27 cellular contexts compared by ENCODE assay signal in the genomic region with DNA sequence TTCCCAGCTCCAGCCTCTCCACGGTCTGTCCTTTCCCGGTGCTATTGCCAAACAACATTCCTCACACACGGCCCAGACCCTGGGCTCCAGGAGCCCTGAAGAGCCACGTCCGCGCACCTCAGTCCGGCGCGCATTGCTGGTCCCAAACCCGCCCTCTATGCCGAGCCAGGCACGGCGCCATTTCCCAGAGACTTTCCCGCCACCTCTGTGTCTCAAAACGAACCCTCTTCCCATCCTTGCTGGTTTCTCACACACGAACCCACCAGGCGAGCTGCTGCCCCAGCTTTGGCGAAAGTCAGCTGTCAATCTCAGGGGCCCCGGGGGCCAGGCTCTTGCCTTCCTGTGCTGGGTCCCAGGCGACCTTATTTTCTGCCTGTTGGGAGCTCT. TPM values are rescaled to one million over a fixed set of nuclear protein-coding genes. Genes with fewer than 3 reads are reported as not detected.
"Had no signal": no experiment of that assay in that cellular context is flagged by ENCODE, and none has a peak within 500 bp of the region (broad histone marks: within the 10 kb centered on the region; RNA-seq: fewer than 3 reads in every experiment).

No MANE protein-coding gene starts in this region.

- H3K79me2 ChIP-seq: parathyroid adenoma had no signal

- H3K4me2 ChIP-seq: smooth muscle cell had no signal

- FAIRE-seq: keratinocyte had no signal

- H3K9ac ChIP-seq: parathyroid adenoma had no signal

- H3K27ac Mint-ChIP-seq: activated CD4-positive, alpha-beta memory T cell treated with anti-CD3 and anti-CD28 coated beads, Interleukin-2, amount 10 ng/mL, durations not matched to agents 7 days and 5 days; activated naive CD8-positive, alpha-beta T cell treated with anti-CD3 and anti-CD28 coated beads, Interleukin-2, amount 50 U/mL, for 24 hours; endodermal cell; memory B cell; nephron; T-helper 1 cell treated with Interleukin-12 subunit alpha and Interleukin-12 subunit beta and Interleukin-4 antibody, amounts not matched to agents 30 μg/mL and 1 μg/mL, for 36 hours; type B pancreatic cell had no signal

- H3K27ac ChIP-seq: brain microvascular endothelial cell, colonic mucosa, esophagus squamous epithelium, gastrocnemius medialis, parathyroid adenoma, SJSA1, thoracic aorta had no signal

- H3K9me3 Mint-ChIP-seq: activated CD4-positive, alpha-beta memory T cell treated with anti-CD3 and anti-CD28 coated beads, Interleukin-2, amount 10 ng/mL, durations not matched to agents 7 days and 5 days; activated naive CD8-positive, alpha-beta T cell treated with anti-CD3 and anti-CD28 coated beads, Interleukin-2, amount 50 U/mL, for 24 hours; endodermal cell; T-helper 1 cell treated with Interleukin-12 subunit alpha and Interleukin-12 subunit beta and Interleukin-4 antibody, amounts not matched to agents 30 μg/mL and 1 μg/mL, for 36 hours; type B pancreatic cell had no signal

- H3K27me3 ChIP-seq: brain microvascular endothelial cell, colonic mucosa, esophagus squamous epithelium, SJSA1 had no signal

- H3K4me3 Mint-ChIP-seq: activated CD4-positive, alpha-beta memory T cell treated with anti-CD3 and anti-CD28 coated beads, Interleukin-2, amount 10 ng/mL, durations not matched to agents 7 days and 5 days; activated naive CD8-positive, alpha-beta T cell treated with anti-CD3 and anti-CD28 coated beads, Interleukin-2, amount 50 U/mL, for 24 hours; endodermal cell; memory B cell; nephron; T-helper 1 cell treated with Interleukin-12 subunit alpha and Interleukin-12 subunit beta and Interleukin-4 antibody, amounts not matched to agents 30 μg/mL and 1 μg/mL, for 36 hours; type B pancreatic cell had no signal

- H3K9me3 ChIP-seq: colonic mucosa, esophagus squamous epithelium, gastrocnemius medialis, SJSA1, thoracic aorta had no signal

- H3K27me3 Mint-ChIP-seq: activated CD4-positive, alpha-beta memory T cell treated with anti-CD3 and anti-CD28 coated beads, Interleukin-2, amount 10 ng/mL, durations not matched to agents 7 days and 5 days; activated naive CD8-positive, alpha-beta T cell treated with anti-CD3 and anti-CD28 coated beads, Interleukin-2, amount 50 U/mL, for 24 hours; type B pancreatic cell had no signal

- H3K4me1 Mint-ChIP-seq: activated CD4-positive, alpha-beta memory T cell treated with anti-CD3 and anti-CD28 coated beads, Interleukin-2, amount 10 ng/mL, durations not matched to agents 7 days and 5 days; activated naive CD8-positive, alpha-beta T cell treated with anti-CD3 and anti-CD28 coated beads, Interleukin-2, amount 50 U/mL, for 24 hours; endodermal cell; memory B cell had no signal

- H3K36me3 ChIP-seq: brain microvascular endothelial cell, colonic mucosa, gastrocnemius medialis, SJSA1 had no signal

- H3K4me3 ChIP-seq: colonic mucosa, esophagus squamous epithelium, gastrocnemius medialis, SJSA1, smooth muscle cell, thoracic aorta had no signal

- DNase-seq: activated CD4-positive, alpha-beta memory T cell treated with anti-CD3 and anti-CD28 coated beads, Interleukin-2, amount 10 ng/mL, durations not matched to agents 7 days and 5 days; activated CD4-positive, alpha-beta T cell treated with anti-CD3 and anti-CD28 coated beads for 4 hours; activated CD4-positive, CD25-positive, alpha-beta regulatory T cell; activated gamma-delta T cell; activated naive CD4-positive, alpha-beta T cell treated with anti-CD3 and anti-CD28 coated beads, Interleukin-2, amount 50 U/mL, for 16 hours; activated naive CD8-positive, alpha-beta T cell treated with anti-CD3 and anti-CD28 coated beads, Interleukin-2, amount 50 U/mL, for 24 hours; brain microvascular endothelial cell; central memory CD4-positive, alpha-beta T cell; colonic mucosa; endodermal cell; esophagus squamous epithelium; gastrocnemius medialis; nucleus accumbens; stimulated activated CD4-positive, alpha-beta T cell treated with anti-CD3 and anti-CD28 coated beads, Interleukin-2, amount 100 ng/mL, for 48 hours; stimulated activated CD8-positive, alpha-beta memory T cell treated with anti-CD3 and anti-CD28 coated beads, Interleukin-4, amount 100 ng/mL, for 48 hours; stimulated activated naive CD4-positive, alpha-beta T cell had no signal

- H2AFZ ChIP-seq: parathyroid adenoma had no signal

- H3K4me1 ChIP-seq: colonic mucosa, esophagus squamous epithelium, gastrocnemius medialis, parathyroid adenoma, SJSA1 had no signal

RNA-seq across cellular contexts. Expression of a gene that starts 28.0 kb away (rescaled TPM):
- total RNA-seq: activated CD4-positive, alpha-beta memory T cell treated with anti-CD3 and anti-CD28 coated beads, Interleukin-2, amount 10 ng/mL, durations not matched to agents 7 days and 5 days; esophagus squamous epithelium; myocyte; SJSA1; thoracic aorta had no signal
- polyA plus RNA-seq: keratinocyte had no signal

RNA-seq across cellular contexts. Expression of a gene that starts 45.0 kb away (rescaled TPM):
- total RNA-seq: activated CD4-positive, alpha-beta memory T cell treated with anti-CD3 and anti-CD28 coated beads, Interleukin-2, amount 10 ng/mL, durations not matched to agents 7 days and 5 days; mononuclear cell had no signal
- polyA plus RNA-seq: keratinocyte had no signal
